Comparison of ENCODE assay signal across 8 cellular contexts in genomic region chr11:113874096-113874919, GRCh38. TPM values are rescaled to one million over a fixed set of nuclear protein-coding genes. Genes with fewer than 3 reads are reported as not detected.
DNase-seq lines count a peak whose midpoint lies in the region; ATAC-seq and TF ChIP-seq lines count a peak whose summit lies in the region.

No MANE protein-coding gene starts in this region.

- TF ChIP-seq CTCF in chondrocyte (IDR thresholded peaks at IDR 0.05), result no peak

- H3K9me3 Mint-ChIP-seq in chondrocyte (ENCODE audit: low read depth), result no peaks in the 10 kb centered on the region

- no peaks in the 10 kb centered on the region for H3K27me3 Mint-ChIP-seq in chondrocyte (ENCODE audit: low read depth)

- H3K27ac ChIP-seq in mucosa of rectum (ENCODE audit: low read depth in 2 of 2, low read length in 2 of 2), result no peak overlapping the region

- no peaks in the 10 kb centered on the region for H3K27me3 ChIP-seq in mucosa of rectum (ENCODE audit: control insufficient read depth in 2 of 2, insufficient read depth in 2 of 2, low read length in 2 of 2)

- H3K36me3 ChIP-seq in mucosa of rectum (ENCODE audit: control insufficient read depth in 2 of 2, insufficient read depth in 2 of 2, low read length in 2 of 2), result no peaks in the 10 kb centered on the region

- peak overlapping the region; percentile 74 for H3K4me3 Mint-ChIP-seq in chondrocyte (ENCODE audit: unreplicated experiment)

- DNase-seq in DMS53 (lab: John Stamatoyannopoulos, UW), result peak; percentile 39
- no peak for DNase-seq in DMS53 treated with DMSO at 0.1 percent for 48 hours (lab: John Stamatoyannopoulos, UW; ENCODE audit: unreplicated experiment)
- DNase-seq in LoVo (ENCODE audit: low spot score), result peak; percentile 2
- no peak for DNase-seq in chondrocyte (ENCODE audit: low spot score)
- DNase-seq in COLO668 (lab: John Stamatoyannopoulos, UW; ENCODE audit: unreplicated experiment), result no peak
- DNase-seq in stimulated activated CD4-positive, alpha-beta T cell treated with anti-CD3 and anti-CD28 coated beads, Interleukin-4, amount 100 ng/mL, for 1 hour, result no peak

- peak overlapping the region; percentile 78 to 82 for H3K4me3 ChIP-seq in mucosa of rectum (ENCODE audit: low read length in 2 of 2)

- peak overlapping the region; percentile 68 to 80 for H3K9ac ChIP-seq in mucosa of rectum (ENCODE audit: low read depth in 1 of 2, low read length in 2 of 2)

- ATAC-seq in HG03342 (IDR thresholded peaks at IDR 0.05; ENCODE audit: unreplicated experiment), result no peak

- H3K27ac Mint-ChIP-seq in chondrocyte (ENCODE audit: unreplicated experiment), result peak overlapping the region; percentile 92

- peaks cover 49% of the 10 kb centered on the region for H3K4me1 Mint-ChIP-seq in chondrocyte (ENCODE audit: low read depth)

- H3K36me3 Mint-ChIP-seq in chondrocyte (ENCODE audit: low read depth), result no peaks in the 10 kb centered on the region

- no peaks in the 10 kb centered on the region for H3K9me3 ChIP-seq in mucosa of rectum (ENCODE audit: control insufficient read depth in 2 of 2, low read length in 2 of 2)

- H3K4me1 ChIP-seq in mucosa of rectum (ENCODE audit: control insufficient read depth in 2 of 2, insufficient read depth in 2 of 2, low read length in 2 of 2), result peaks cover 0 to 6% of the 10 kb centered on the region in 2 donors

RNA-seq across cellular contexts. Expression of gene USP28, which starts 1.1 kb away (rescaled TPM):
- total RNA-seq in chondrocyte, result 27.0 to 34.1 TPM (median 33.3 TPM) in 3 replicates

RNA-seq across cellular contexts. Expression of gene HTR3B, which starts 30.3 kb away (rescaled TPM):
- not detected in 3 replicates for total RNA-seq in chondrocyte

Comparison
In these comparisons a context has a peak if more than half of its experiments do, and no peak if none do; other contexts are left out.
1. DNase-seq: peak in DMS53 (single experiment) and LoVo (single experiment); none in DMS53 treated with DMSO at 0.1 percent for 48 hours (single experiment), chondrocyte (single experiment), COLO668 (single experiment) and stimulated activated CD4-positive, alpha-beta T cell treated with anti-CD3 and anti-CD28 coated beads, Interleukin-4, amount 100 ng/mL, for 1 hour (single experiment).